Comparison of ENCODE assay signal across 8 cellular contexts in genomic region chr1:204445860-204446412, GRCh38. TPM values are rescaled to one million over a fixed set of nuclear protein-coding genes. Genes with fewer than 3 reads are reported as not detected.
DNase-seq lines count a peak whose midpoint lies in the region; ATAC-seq and TF ChIP-seq lines count a peak whose summit lies in the region.

No MANE protein-coding gene starts in this region.

- DNase-seq in EL (peak; percentile 53), SK-N-DZ (ENCODE audit: low spot score) (peak; percentile 28), astrocyte of the spinal cord (ENCODE audit: low read depth, low spot score) (no peak), naive B cell (no peak), DMS79 (lab: John Stamatoyannopoulos, UW) (no peak), ureter (ENCODE audit: low spot score) (no peak)

- TF ChIP-seq CTCF in astrocyte of the spinal cord (IDR thresholded peaks at IDR 0.05; ENCODE audit: low read depth, low read length): peak; percentile 60

- peak overlapping the region in 1 of 8 donors; percentile 88 for H3K4me3 Mint-ChIP-seq in naive B cell

- peak overlapping the region in 4 of 6 donors; percentile 70 to 98 (median 92) for H3K27ac Mint-ChIP-seq in naive B cell

- H3K4me3 ChIP-seq in astrocyte of the spinal cord (ENCODE audit: low read depth, low read length): no peak overlapping the region

- H3K4me1 Mint-ChIP-seq in naive B cell: peaks cover 52 to 60% (median 59%) of the 10 kb centered on the region in 3 donors

- H3K27me3 Mint-ChIP-seq in naive B cell: no peaks in the 10 kb centered on the region

- H3K9me3 Mint-ChIP-seq in naive B cell: no peaks in the 10 kb centered on the region

- peaks cover 38 to 67% of the 10 kb centered on the region in 2 donors for H3K36me3 Mint-ChIP-seq in naive B cell

- ATAC-seq in HG03108 (IDR thresholded peaks at IDR 0.05; ENCODE audit: unreplicated experiment) (peak; percentile 5), naive B cell (ENCODE audit: low read depth in 2 of 2) (peak; percentile 22 to 36), GM21717 (IDR thresholded peaks at IDR 0.05; ENCODE audit: unreplicated experiment) (no peak)

- in situ Hi-C loops in astrocyte of the spinal cord (cut with HindIII; ENCODE audit: low sequenced_read_pairs): no loop called here

RNA-seq across cellular contexts. Expression of gene PPP1R15B, which starts 34.3 kb away (rescaled TPM):
- polyA plus RNA-seq in SK-N-DZ (2014; cell fraction: cytosol; rRNA removed): 38.7 and 40.1 TPM in 2 replicates
- polyA plus RNA-seq in SK-N-DZ (2014; cell fraction: nucleus; rRNA removed): 12.8 and 17.6 TPM in 2 replicates
- polyA plus RNA-seq in naive B cell (ENCODE audit: low read depth in 6 of 6): 10 to 100 TPM; 18.5 to 39.0 (median 33.0) TPM
- total RNA-seq in ureter: 59.0 TPM

RNA-seq across cellular contexts. Expression of gene PIK3C2B, which starts 48.7 kb away (rescaled TPM):
- 6.3 and 8.5 TPM in 2 replicates for polyA plus RNA-seq in SK-N-DZ (2014; cell fraction: cytosol; rRNA removed)
- 4.8 and 12.2 TPM in 2 replicates for polyA plus RNA-seq in SK-N-DZ (2014; cell fraction: nucleus; rRNA removed)
- 10 to 100 TPM in 3 of 6 donors, 1 to 10 TPM in 2, not detected in 1; 8.5 to 16.9 (median 10.6) TPM for polyA plus RNA-seq in naive B cell (ENCODE audit: low read depth in 6 of 6)
- 146 TPM for total RNA-seq in ureter

Comparison
In these comparisons a context has a peak if more than half of its experiments do, and no peak if none do; other contexts are left out.
1. DNase-seq: peak in EL (single experiment) and SK-N-DZ (single experiment); none in astrocyte of the spinal cord (single experiment), naive B cell (single experiment), DMS79 (single experiment) and ureter (single experiment).